Comparison of ENCODE assay signal across 12 cellular contexts in the genomic region with DNA sequence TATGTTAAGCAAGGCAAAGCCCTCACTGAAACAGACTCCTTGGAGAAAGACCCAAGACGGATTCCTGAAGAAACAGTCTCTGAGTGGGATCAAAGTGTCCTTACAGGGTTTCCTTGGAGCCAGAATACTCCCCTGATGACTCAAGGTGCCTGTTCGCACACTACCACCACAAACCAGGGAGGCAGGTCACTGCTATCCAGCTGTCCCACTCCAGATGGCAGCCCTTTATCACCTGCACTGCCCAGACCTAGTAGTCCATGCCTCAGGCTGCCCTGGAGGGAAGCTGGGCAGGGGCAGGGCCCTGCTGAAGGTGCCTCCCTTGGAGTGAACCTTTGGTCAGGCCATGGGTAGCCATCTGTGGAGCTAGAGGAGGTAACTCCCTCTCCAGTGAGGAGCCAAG. TPM values are rescaled to one million over a fixed set of nuclear protein-coding genes. Genes with fewer than 3 reads are reported as not detected.
DNase-seq lines count a peak whose midpoint lies in the region; ATAC-seq and TF ChIP-seq lines count a peak whose summit lies in the region.
"Had no signal": no experiment of that assay in that cellular context is flagged by ENCODE, and none has a peak within 500 bp of the region (broad histone marks: within the 10 kb centered on the region; RNA-seq: fewer than 3 reads in every experiment).

No MANE protein-coding gene starts in this region.

- TF ChIP-seq CTCF in GM13977 (IDR thresholded peaks at IDR 0.05; ENCODE audit: extremely low read depth, insufficient read depth, missing control alignments) = no peak

- peaks cover 27% of the 10 kb centered on the region for H3K36me3 Mint-ChIP-seq in activated CD4-positive, alpha-beta T cell treated with anti-CD3 and anti-CD28 coated beads for 36 hours (ENCODE audit: low read depth)
- H3K36me3 Mint-ChIP-seq in activated T-helper 17 cell treated with anti-CD3 and anti-CD28 coated beads, Interleukin-2, amount 50 U/mL, for 72 hours (ENCODE audit: low read depth) = peaks cover 4% of the 10 kb centered on the region
- H3K36me3 Mint-ChIP-seq: brain, WTC11 had no signal

- peak overlapping the region; percentile 94 for H3K27ac Mint-ChIP-seq in activated CD4-positive, alpha-beta T cell treated with anti-CD3 and anti-CD28 coated beads for 36 hours
- H3K27ac Mint-ChIP-seq in activated T-helper 17 cell treated with anti-CD3 and anti-CD28 coated beads, Interleukin-2, amount 50 U/mL, for 72 hours = peak overlapping the region; percentile 85
- H3K27ac Mint-ChIP-seq: brain, WTC11 had no signal

- intact Hi-C loops in activated CD4-positive, alpha-beta T cell treated with anti-CD3 and anti-CD28 coated beads for 36 hours (cut with DNase I, micrococcal nuclease) = loop anchor here (2.0 to 5.0 kb wide), 3 partner anchors 34 to 64 kb away; partner anchors contain the start of gene TRABD2A (in 2 of the 2)

- peaks cover 23% of the 10 kb centered on the region for H3K4me1 ChIP-seq in thymus (ENCODE audit: control insufficient read depth, insufficient read depth, low read length)

- peak overlapping the region; percentile 85 for H3K27ac ChIP-seq in thymus (ENCODE audit: low read depth)

- H3K9me3 ChIP-seq in thymus (ENCODE audit: control insufficient read depth) = no peaks in the 10 kb centered on the region

- H3K27me3 Mint-ChIP-seq in activated CD4-positive, alpha-beta T cell treated with anti-CD3 and anti-CD28 coated beads for 36 hours = no peaks in the 10 kb centered on the region
- no peaks in the 10 kb centered on the region for H3K27me3 Mint-ChIP-seq in activated T-helper 17 cell treated with anti-CD3 and anti-CD28 coated beads, Interleukin-2, amount 50 U/mL, for 72 hours
- H3K27me3 Mint-ChIP-seq: brain had no signal

- in situ Hi-C loops in GM13977 (cut with MboI; ENCODE audit: low pct_unique_long_range_greater_than_20kb, low sequenced_read_pairs, unreplicated experiment) = no loop called here

- peak; percentile 36 for DNase-seq in activated CD4-positive, alpha-beta T cell treated with anti-CD3 and anti-CD28 coated beads for 36 hours
- no peak for DNase-seq in activated CD4-positive, alpha-beta T cell treated with anti-CD3 and anti-CD28 coated beads for 48 hours
- DNase-seq in iris pigment epithelial cell (ENCODE audit: low read depth) = peak; percentile 37
- DNase-seq in COLO829 (ENCODE audit: low spot score) = no peak
- no peak for DNase-seq in GM13977 (ENCODE audit: low spot score)
- DNase-seq: 8988T, NCI-H1436 treated with DMSO at 0.1 percent for 48 hours had no signal

- H3K27me3 ChIP-seq in thymus (ENCODE audit: control insufficient read depth, insufficient read depth) = no peaks in the 10 kb centered on the region

- ATAC-seq in activated CD4-positive, alpha-beta T cell treated with anti-CD3 and anti-CD28 coated beads for 36 hours = peak; percentile 4
- peak; percentile 40 for ATAC-seq in activated T-helper 17 cell treated with anti-CD3 and anti-CD28 coated beads, Interleukin-2, amount 50 U/mL, for 72 hours (replicated peaks)
- no peak for ATAC-seq in HG02763 (IDR thresholded peaks at IDR 0.05; ENCODE audit: unreplicated experiment)
- ATAC-seq: WTC11 had no signal

- no peak overlapping the region for H3K4me3 ChIP-seq in thymus (ENCODE audit: low read length)

- H3K36me3 ChIP-seq in thymus (ENCODE audit: control insufficient read depth, insufficient read depth) = no peaks in the 10 kb centered on the region

- H3K4me3 Mint-ChIP-seq in activated CD4-positive, alpha-beta T cell treated with anti-CD3 and anti-CD28 coated beads for 36 hours = peak overlapping the region; percentile 12
- peak overlapping the region; percentile 79 for H3K4me3 Mint-ChIP-seq in activated T-helper 17 cell treated with anti-CD3 and anti-CD28 coated beads, Interleukin-2, amount 50 U/mL, for 72 hours
- H3K4me3 Mint-ChIP-seq: brain, WTC11 had no signal

- peaks cover 93% of the 10 kb centered on the region for H3K4me1 Mint-ChIP-seq in activated CD4-positive, alpha-beta T cell treated with anti-CD3 and anti-CD28 coated beads for 36 hours
- peaks cover 77% of the 10 kb centered on the region for H3K4me1 Mint-ChIP-seq in activated T-helper 17 cell treated with anti-CD3 and anti-CD28 coated beads, Interleukin-2, amount 50 U/mL, for 72 hours
- H3K4me1 Mint-ChIP-seq: brain, WTC11 had no signal

- POLR2A ChIA-PET in activated CD4-positive, alpha-beta T cell treated with anti-CD3 and anti-CD28 coated beads for 36 hours (lab: Charles Lee) = interaction anchor here (0.6 to 1.7 kb wide), 4 partner anchors 11 to 91 kb away, joined by 4 to 8 read pairs (median 4); no protein-coding TSS in a partner anchor

- CTCF ChIA-PET in activated CD4-positive, alpha-beta T cell treated with anti-CD3 and anti-CD28 coated beads for 36 hours (lab: Charles Lee) = interaction anchor here (0.7 to 1.7 kb wide), 9 partner anchors 9 to 166 kb away, joined by 3 to 7 read pairs (median 4); no protein-coding TSS in a partner anchor

- H3K9me3 Mint-ChIP-seq in activated CD4-positive, alpha-beta T cell treated with anti-CD3 and anti-CD28 coated beads for 36 hours (ENCODE audit: low read depth) = peaks cover 2% of the 10 kb centered on the region
- no peaks in the 10 kb centered on the region for H3K9me3 Mint-ChIP-seq in activated T-helper 17 cell treated with anti-CD3 and anti-CD28 coated beads, Interleukin-2, amount 50 U/mL, for 72 hours

- WGBS in thymus = 87% methylated on average over 2 of the region's 2 CpGs

RNA-seq across cellular contexts. Expression of gene TRABD2A, which starts 34.2 kb away (rescaled TPM):
- total RNA-seq in activated CD4-positive, alpha-beta T cell treated with anti-CD3 and anti-CD28 coated beads for 36 hours = 10 to 100 TPM; 37.2 to 42.2 TPM
- 10 to 100 TPM; 28.6 to 32.3 TPM for total RNA-seq in activated T-helper 17 cell treated with anti-CD3 and anti-CD28 coated beads, Interleukin-2, amount 50 U/mL, for 72 hours
- polyA plus RNA-seq in thymus = 13.8 TPM

RNA-seq across cellular contexts. Expression of gene TMSB10, which starts 58.7 kb away (rescaled TPM):
- 1,000 to 10,000 TPM; 2,345 to 2,742 TPM for total RNA-seq in activated CD4-positive, alpha-beta T cell treated with anti-CD3 and anti-CD28 coated beads for 36 hours
- 1,000 to 10,000 TPM; 2,616 to 3,068 TPM for total RNA-seq in activated T-helper 17 cell treated with anti-CD3 and anti-CD28 coated beads, Interleukin-2, amount 50 U/mL, for 72 hours
- polyA plus RNA-seq in thymus = 5,628 TPM

Comparison
In these comparisons a context has a peak if more than half of its experiments do, and no peak if none do; other contexts are left out.
1. DNase-seq: peak in activated CD4-positive, alpha-beta T cell treated with anti-CD3 and anti-CD28 coated beads for 36 hours (single experiment) and iris pigment epithelial cell (single experiment); none in activated CD4-positive, alpha-beta T cell treated with anti-CD3 and anti-CD28 coated beads for 48 hours (single experiment), COLO829 (single experiment) and GM13977 (single experiment).